8 cellular contexts compared by ENCODE assay signal in genomic region chr5:80254767-80255424, GRCh38. TPM values are rescaled to one million over a fixed set of nuclear protein-coding genes. Genes with fewer than 3 reads are reported as not detected.
DNase-seq lines count a peak whose midpoint lies in the region; ATAC-seq and TF ChIP-seq lines count a peak whose summit lies in the region.

No MANE protein-coding gene starts in this region.

- POLR2A ChIA-PET in HCT116 (lab: Charles Lee): interaction anchor here (1.1 to 3.2 kb wide), 2 partner anchors 8 to 68 kb away, joined by 4 to 45 read pairs; no protein-coding TSS in a partner anchor

- H3K27me3 ChIP-seq in BE2C (no peaks in the 10 kb centered on the region), HCT116 (ENCODE audit: insufficient read depth, low read length) (no peaks in the 10 kb centered on the region), muscle layer of duodenum (ENCODE audit: low read depth, low read length) (no peaks in the 10 kb centered on the region), uterus (no peaks in the 10 kb centered on the region)

- peaks cover 14% of the 10 kb centered on the region for H3K4me1 ChIP-seq in BE2C
- H3K4me1 ChIP-seq in HCT116 (ENCODE audit: control insufficient read depth in 1 of 2, insufficient read depth in 2 of 2, low read length in 2 of 2): peaks cover 13 to 34% of the 10 kb centered on the region in 2 experiments
- peaks cover 4 to 13% of the 10 kb centered on the region in 2 donors for H3K4me1 ChIP-seq in muscle layer of duodenum (ENCODE audit: control insufficient read depth in 1 of 2, insufficient read depth in 2 of 2, low read length in 2 of 2)
- peaks cover 4 to 9% of the 10 kb centered on the region in 2 donors for H3K4me1 ChIP-seq in uterus

- TF ChIP-seq CTCF in BE2C (IDR thresholded peaks at IDR 0.05; ENCODE audit: low read depth, low read length) (no peak), HCT116 (IDR thresholded peaks at IDR 0.05 in 2 of 3, conservative IDR thresholded peaks at IDR 0.05 in 1 of 3; ENCODE audit: borderline replicate concordance in 1 of 3, insufficient read depth in 1 of 3, low read depth in 2 of 3, low read length in 2 of 3) (no peak), uterus (IDR thresholded peaks at IDR 0.05) (no peak)

- CTCF ChIA-PET in HCT116 (lab: Charles Lee): interaction anchor here (1.0 to 1.7 kb wide), 3 partner anchors 163 to 171 kb away, joined by 4 to 7 read pairs (median 6); no protein-coding TSS in a partner anchor

- no peak for TF ChIP-seq RAD21 in HCT116 (IDR thresholded peaks at IDR 0.05; ENCODE audit: low read depth)

- peak overlapping the region; percentile 99 for H3K9ac ChIP-seq in HCT116 (ENCODE audit: low read length)

- intact Hi-C loops in HCT116 (cut with micrococcal nuclease): loop anchor here (5.0 kb wide), 1 partner anchor 163 kb away; no protein-coding TSS in a partner anchor
- intact Hi-C loops in uterus (cut with DNase I; ENCODE audit: low total_unique reads): loop anchor here (10.0 kb wide), 1 partner anchor 150 kb away; the partner anchor contains the start of gene ZFYVE16
- intact Hi-C loops in posterior vena cava (cut with DNase I): loop anchor here in 1 of 2 donors (10.0 kb wide), 1 partner anchor 60 kb away; no protein-coding TSS in a partner anchor

- no peaks in the 10 kb centered on the region for H3K9me2 ChIP-seq in HCT116 (ENCODE audit: insufficient read depth)

- H3K4me2 ChIP-seq in HCT116 (ENCODE audit: low read length): peak overlapping the region; percentile 77

- H2AFZ ChIP-seq in HCT116 (ENCODE audit: low read depth, low read length, poor library complexity, severe bottlenecking): peak overlapping the region; percentile 45

- no peaks in the 10 kb centered on the region for H3K9me3 ChIP-seq in BE2C
- no peaks in the 10 kb centered on the region for H3K9me3 ChIP-seq in HCT116 (ENCODE audit: control insufficient read depth in 1 of 2, insufficient read depth in 1 of 2, low read depth in 1 of 2, low read length in 2 of 2)
- no peaks in the 10 kb centered on the region for H3K9me3 ChIP-seq in muscle layer of duodenum (ENCODE audit: control insufficient read depth in 1 of 2, low read length in 2 of 2)
- H3K9me3 ChIP-seq in uterus: no peaks in the 10 kb centered on the region

- H4K20me1 ChIP-seq in HCT116 (ENCODE audit: insufficient read depth): no peaks in the 10 kb centered on the region

- BruUV-seq in HCT116 (replicated peaks; lab: Mats Ljungman, UMichigan): no TSS peak

- ATAC-seq in HCT116: peak; percentile 0; the same call in 1 of the 2 replicates

- RAD21 ChIA-PET in HCT116 (lab: Charles Lee; ENCODE audit: low non-redundant PET in 1 of 2, low total read pairs in 2 of 2, uncharacterized antibody in 2 of 2, unreplicated experiment in 2 of 2): interaction anchor here (0.8 to 1.0 kb wide), 2 partner anchors 8 kb away, joined by 4 to 5 read pairs; no protein-coding TSS in a partner anchor

- TF ChIP-seq POLR2A in HCT116 (IDR thresholded peaks at IDR 0.05; ENCODE audit: borderline replicate concordance, extremely low read depth, insufficient read depth, insufficient read length) (no peak), erythroblast (IDR thresholded peaks at IDR 0.05; ENCODE audit: low read length) (no peak), uterus (IDR thresholded peaks at IDR 0.05) (no peak)

- peaks cover 4% of the 10 kb centered on the region; the same call in 1 of the 2 replicates for H3K36me3 ChIP-seq in BE2C
- H3K36me3 ChIP-seq in HCT116 (ENCODE audit: control insufficient read depth in 1 of 2, insufficient read depth in 2 of 2, low read length in 2 of 2): no peaks in the 10 kb centered on the region
- no peaks in the 10 kb centered on the region for H3K36me3 ChIP-seq in muscle layer of duodenum (ENCODE audit: control insufficient read depth in 1 of 2, insufficient read depth in 2 of 2, low read length in 2 of 2)
- no peaks in the 10 kb centered on the region for H3K36me3 ChIP-seq in uterus

- no peak for DNase-seq in BE2C
- DNase-seq in HCT116 (ENCODE audit: low read depth, low spot score): no peak
- peak; percentile 25 for DNase-seq in T-helper 22 cell (ENCODE audit: low read depth)
- peak; percentile 47 to 49 for DNase-seq in erythroblast (lab: John Stamatoyannopoulos, UW)
- DNase-seq in uterus: no peak
- DNase-seq in effector CD4-positive, alpha-beta T cell: no peak
- DNase-seq in posterior vena cava (ENCODE audit: low spot score): no peak

- H3K79me2 ChIP-seq in HCT116 (ENCODE audit: insufficient read depth, low read length): peaks cover 39% of the 10 kb centered on the region

- H3K4me3 ChIP-seq in BE2C (ENCODE audit: low read depth, low read length) (peak overlapping the region; percentile 94), HCT116 (replicated peaks in 1 of 2; ENCODE audit: low read depth in 1 of 2, low read length in 2 of 2) (peak overlapping the region; percentile 81 to 91), muscle layer of duodenum (ENCODE audit: low read depth in 1 of 2, low read length in 2 of 2) (peak overlapping the region; percentile 70 to 83), uterus (peak overlapping the region; percentile 51 to 64)

- H3K27ac ChIP-seq in HCT116 (ENCODE audit: low read depth, low read length) (no peak overlapping the region; the same call in 1 of the 2 replicates), muscle layer of duodenum (ENCODE audit: low read length) (peak overlapping the region; percentile 80), uterus (peak overlapping the region; percentile 90 to 96)

TF ChIP-seq in HCT116, 20 proteins besides CTCF, POLR2A, EP300 and RAD21:
- TF ChIP-seq FOSL1 (IDR thresholded peaks at IDR 0.05; ENCODE audit: low read depth): no peak
- no peak for TF ChIP-seq YY1 (IDR thresholded peaks at IDR 0.05; ENCODE audit: extremely low read depth, insufficient replicate concordance, low read depth, low read length)
- no peak for TF ChIP-seq CEBPB (IDR thresholded peaks at IDR 0.05; ENCODE audit: low read depth)
- TF ChIP-seq ZNF274 (IDR thresholded peaks at IDR 0.05; ENCODE audit: low read depth, low read length): no peak
- TF ChIP-seq SIN3A (IDR thresholded peaks at IDR 0.05; ENCODE audit: low read depth): no peak
- TF ChIP-seq POLR2AphosphoS5 (IDR thresholded peaks at IDR 0.05; ENCODE audit: low read depth, low read length): no peak
- TF ChIP-seq TCF7L2 (IDR thresholded peaks at IDR 0.05; ENCODE audit: borderline replicate concordance, extremely low read depth, insufficient read depth, insufficient read length): no peak
- TF ChIP-seq, protein P1, sequence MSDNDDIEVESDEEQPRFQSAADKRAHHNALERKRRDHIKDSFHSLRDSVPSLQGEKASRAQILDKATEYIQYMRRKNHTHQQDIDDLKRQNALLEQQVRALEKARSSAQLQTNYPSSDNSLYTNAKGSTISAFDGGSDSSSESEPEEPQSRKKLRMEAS (IDR thresholded peaks at IDR 0.05): no peak
- TF ChIP-seq ZFX (IDR thresholded peaks at IDR 0.05): no peak

RNA-seq across cellular contexts. Expression of gene SERINC5, which starts 1.0 kb away (rescaled TPM):
- 43.1 TPM for polyA plus RNA-seq in BE2C (2012; ENCODE audit: insufficient read depth, insufficient read length, low read depth)
- total RNA-seq in HCT116 (2021; ENCODE audit: unreplicated experiment) (39.3 TPM), uterus (10 to 100 TPM in 3 of 4 donors, 1 to 10 TPM in 1; 9.5 to 54.5 (median 22.4) TPM), posterior vena cava (10 to 100 TPM; 13.5 to 14.7 TPM)
- 13.5 and 15.3 TPM in 2 replicates for polyA plus RNA-seq in HCT116 (2012)

Comparison
In these comparisons a context has a peak if more than half of its experiments do, and no peak if none do; other contexts are left out.
1. DNase-seq: peak in T-helper 22 cell (single experiment) and erythroblast (2 of 2); none in BE2C (single experiment), HCT116 (single experiment), uterus (0 of 2), effector CD4-positive, alpha-beta T cell (single experiment) and posterior vena cava (single experiment).
2. Peak in every context shown above with its lines, with median percentiles within 50 percentile points of each other: H3K4me3 ChIP-seq.